Comparison of ENCODE assay signal across 7 cellular contexts in genomic region chr17:59427425-59427921, GRCh38.
DNase-seq lines count a peak whose midpoint lies in the region; ATAC-seq lines count a peak whose summit lies in the region.

No MANE protein-coding gene starts in this region.

- DNase-seq in NCI-H226, result peak; percentile 33
- peak; percentile 11 for DNase-seq in stimulated activated CD8-positive, alpha-beta memory T cell treated with anti-CD3 and anti-CD28 coated beads, Interleukin-12 subunit alpha, Interleukin-12 subunit beta, amount 100 ng/mL, for 24 hours (ENCODE audit: extremely low read depth)
- DNase-seq in NCI-H2029 (lab: John Stamatoyannopoulos, UW), result no peak
- no peak for DNase-seq in iPS-NIHi11 (ENCODE audit: low spot score)

- no peak for ATAC-seq in GM18511 (IDR thresholded peaks at IDR 0.05; ENCODE audit: unreplicated experiment)

- H3K27ac ChIP-seq in angular gyrus (ENCODE audit: low read depth, low read length), result peak overlapping the region; percentile 88
- peak overlapping the region; percentile 56 for H3K27ac ChIP-seq in layer of hippocampus (ENCODE audit: low read depth, low read length)

- no peaks in the 10 kb centered on the region for H3K27me3 ChIP-seq in layer of hippocampus (ENCODE audit: control insufficient read depth, insufficient read depth, low read length)

Comparison
In these comparisons a context has a peak if more than half of its experiments do, and no peak if none do; other contexts are left out.
1. DNase-seq: peak in NCI-H226 (single experiment) and stimulated activated CD8-positive, alpha-beta memory T cell treated with anti-CD3 and anti-CD28 coated beads, Interleukin-12 subunit alpha, Interleukin-12 subunit beta, amount 100 ng/mL, for 24 hours (single experiment); none in NCI-H2029 (single experiment) and iPS-NIHi11 (single experiment).